2 cellular contexts compared by ENCODE assay signal in the genomic region with DNA sequence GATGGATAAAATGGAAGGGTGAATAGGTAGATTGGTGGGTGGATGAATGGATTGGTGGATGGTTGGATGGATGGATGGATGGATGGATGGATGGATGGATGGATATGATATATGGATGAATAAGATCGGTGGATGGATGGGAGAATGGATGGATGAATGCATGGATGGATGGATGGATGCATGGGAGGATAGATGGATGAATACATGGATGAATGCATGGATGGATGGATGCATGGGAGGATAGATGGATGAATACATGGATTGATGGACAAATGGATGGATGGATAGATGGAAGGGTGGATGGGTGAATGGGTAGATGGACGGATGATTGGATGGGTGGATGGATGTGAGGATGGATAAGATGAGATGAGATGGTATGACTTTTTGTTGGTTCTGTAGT.
TF ChIP-seq lines count a peak whose summit lies in the region.

No MANE protein-coding gene starts in this region.

TF ChIP-seq in H1, 55 proteins besides CTCF, POLR2A, EP300 and RAD21:
- TF ChIP-seq, protein P1, sequence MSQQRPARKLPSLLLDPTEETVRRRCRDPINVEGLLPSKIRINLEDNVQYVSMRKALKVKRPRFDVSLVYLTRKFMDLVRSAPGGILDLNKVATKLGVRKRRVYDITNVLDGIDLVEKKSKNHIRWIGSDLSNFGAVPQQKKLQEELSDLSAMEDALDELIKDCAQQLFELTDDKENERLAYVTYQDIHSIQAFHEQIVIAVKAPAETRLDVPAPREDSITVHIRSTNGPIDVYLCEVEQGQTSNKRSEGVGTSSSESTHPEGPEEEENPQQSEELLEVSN (IDR thresholded peaks at IDR 0.05): no peak
- TF ChIP-seq, protein P2, sequence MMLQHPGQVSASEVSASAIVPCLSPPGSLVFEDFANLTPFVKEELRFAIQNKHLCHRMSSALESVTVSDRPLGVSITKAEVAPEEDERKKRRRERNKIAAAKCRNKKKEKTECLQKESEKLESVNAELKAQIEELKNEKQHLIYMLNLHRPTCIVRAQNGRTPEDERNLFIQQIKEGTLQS (IDR thresholded peaks at IDR 0.05; ENCODE audit: insufficient read depth, low read depth, low read length): no peak
- TF ChIP-seq, protein P3, sequence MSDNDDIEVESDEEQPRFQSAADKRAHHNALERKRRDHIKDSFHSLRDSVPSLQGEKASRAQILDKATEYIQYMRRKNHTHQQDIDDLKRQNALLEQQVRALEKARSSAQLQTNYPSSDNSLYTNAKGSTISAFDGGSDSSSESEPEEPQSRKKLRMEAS (IDR thresholded peaks at IDR 0.05): no peak
- no peak for TF ChIP-seq CHD1 (IDR thresholded peaks at IDR 0.05; ENCODE audit: low read depth, low read length)

TF ChIP-seq in SK-N-SH treated with all-trans-retinoic acid at 6 μM for 48 hours, 23 proteins besides CTCF, POLR2A, EP300 and RAD21:
- TF ChIP-seq SNAI2 (CRISPR knock-in tag; IDR thresholded peaks at IDR 0.05): no peak
- TF ChIP-seq, protein P4, sequence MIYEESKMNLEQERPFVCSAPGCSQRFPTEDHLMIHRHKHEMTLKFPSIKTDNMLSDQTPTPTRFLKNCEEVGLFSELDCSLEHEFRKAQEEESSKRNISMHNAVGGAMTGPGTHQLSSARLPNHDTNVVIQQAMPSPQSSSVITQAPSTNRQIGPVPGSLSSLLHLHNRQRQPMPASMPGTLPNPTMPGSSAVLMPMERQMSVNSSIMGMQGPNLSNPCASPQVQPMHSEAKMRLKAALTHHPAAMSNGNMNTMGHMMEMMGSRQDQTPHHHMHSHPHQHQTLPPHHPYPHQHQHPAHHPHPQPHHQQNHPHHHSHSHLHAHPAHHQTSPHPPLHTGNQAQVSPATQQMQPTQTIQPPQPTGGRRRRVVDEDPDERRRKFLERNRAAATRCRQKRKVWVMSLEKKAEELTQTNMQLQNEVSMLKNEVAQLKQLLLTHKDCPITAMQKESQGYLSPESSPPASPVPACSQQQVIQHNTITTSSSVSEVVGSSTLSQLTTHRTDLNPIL (CRISPR knock-in tag; IDR thresholded peaks at IDR 0.05; ENCODE audit: low read depth): no peak
- TF ChIP-seq ESRRG (CRISPR knock-in tag; IDR thresholded peaks at IDR 0.05): no peak
- TF ChIP-seq ZFP3 (CRISPR knock-in tag; IDR thresholded peaks at IDR 0.05): no peak
- TF ChIP-seq, protein P5, sequence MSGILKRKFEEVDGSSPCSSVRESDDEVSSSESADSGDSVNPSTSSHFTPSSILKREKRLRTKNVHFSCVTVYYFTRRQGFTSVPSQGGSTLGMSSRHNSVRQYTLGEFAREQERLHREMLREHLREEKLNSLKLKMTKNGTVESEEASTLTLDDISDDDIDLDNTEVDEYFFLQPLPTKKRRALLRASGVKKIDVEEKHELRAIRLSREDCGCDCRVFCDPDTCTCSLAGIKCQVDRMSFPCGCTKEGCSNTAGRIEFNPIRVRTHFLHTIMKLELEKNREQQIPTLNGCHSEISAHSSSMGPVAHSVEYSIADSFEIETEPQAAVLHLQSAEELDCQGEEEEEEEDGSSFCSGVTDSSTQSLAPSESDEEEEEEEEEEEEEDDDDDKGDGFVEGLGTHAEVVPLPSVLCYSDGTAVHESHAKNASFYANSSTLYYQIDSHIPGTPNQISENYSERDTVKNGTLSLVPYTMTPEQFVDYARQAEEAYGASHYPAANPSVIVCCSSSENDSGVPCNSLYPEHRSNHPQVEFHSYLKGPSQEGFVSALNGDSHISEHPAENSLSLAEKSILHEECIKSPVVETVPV (CRISPR knock-in tag; IDR thresholded peaks at IDR 0.05): no peak
- no peak for TF ChIP-seq OSR1 (CRISPR knock-in tag; IDR thresholded peaks at IDR 0.05)
- no peak for TF ChIP-seq TOX (CRISPR knock-in tag; IDR thresholded peaks at IDR 0.05; ENCODE audit: borderline replicate concordance)
- no peak for TF ChIP-seq BACH2 (CRISPR knock-in tag; IDR thresholded peaks at IDR 0.05; ENCODE audit: borderline replicate concordance)
- no peak for TF ChIP-seq ZNF8 (CRISPR knock-in tag; IDR thresholded peaks at IDR 0.05)
- no peak for TF ChIP-seq ZC3H10 (CRISPR knock-in tag; IDR thresholded peaks at IDR 0.05)
- TF ChIP-seq, protein P6, sequence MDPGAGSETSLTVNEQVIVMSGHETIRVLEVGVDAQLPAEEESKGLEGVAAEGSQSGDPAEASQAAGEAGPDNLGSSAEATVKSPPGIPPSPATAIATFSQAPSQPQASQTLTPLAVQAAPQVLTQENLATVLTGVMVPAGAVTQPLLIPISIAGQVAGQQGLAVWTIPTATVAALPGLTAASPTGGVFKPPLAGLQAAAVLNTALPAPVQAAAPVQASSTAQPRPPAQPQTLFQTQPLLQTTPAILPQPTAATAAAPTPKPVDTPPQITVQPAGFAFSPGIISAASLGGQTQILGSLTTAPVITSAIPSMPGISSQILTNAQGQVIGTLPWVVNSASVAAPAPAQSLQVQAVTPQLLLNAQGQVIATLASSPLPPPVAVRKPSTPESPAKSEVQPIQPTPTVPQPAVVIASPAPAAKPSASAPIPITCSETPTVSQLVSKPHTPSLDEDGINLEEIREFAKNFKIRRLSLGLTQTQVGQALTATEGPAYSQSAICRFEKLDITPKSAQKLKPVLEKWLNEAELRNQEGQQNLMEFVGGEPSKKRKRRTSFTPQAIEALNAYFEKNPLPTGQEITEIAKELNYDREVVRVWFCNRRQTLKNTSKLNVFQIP (CRISPR knock-in tag; IDR thresholded peaks at IDR 0.05; ENCODE audit: borderline replicate concordance, low read depth): no peak
- TF ChIP-seq, protein P7, sequence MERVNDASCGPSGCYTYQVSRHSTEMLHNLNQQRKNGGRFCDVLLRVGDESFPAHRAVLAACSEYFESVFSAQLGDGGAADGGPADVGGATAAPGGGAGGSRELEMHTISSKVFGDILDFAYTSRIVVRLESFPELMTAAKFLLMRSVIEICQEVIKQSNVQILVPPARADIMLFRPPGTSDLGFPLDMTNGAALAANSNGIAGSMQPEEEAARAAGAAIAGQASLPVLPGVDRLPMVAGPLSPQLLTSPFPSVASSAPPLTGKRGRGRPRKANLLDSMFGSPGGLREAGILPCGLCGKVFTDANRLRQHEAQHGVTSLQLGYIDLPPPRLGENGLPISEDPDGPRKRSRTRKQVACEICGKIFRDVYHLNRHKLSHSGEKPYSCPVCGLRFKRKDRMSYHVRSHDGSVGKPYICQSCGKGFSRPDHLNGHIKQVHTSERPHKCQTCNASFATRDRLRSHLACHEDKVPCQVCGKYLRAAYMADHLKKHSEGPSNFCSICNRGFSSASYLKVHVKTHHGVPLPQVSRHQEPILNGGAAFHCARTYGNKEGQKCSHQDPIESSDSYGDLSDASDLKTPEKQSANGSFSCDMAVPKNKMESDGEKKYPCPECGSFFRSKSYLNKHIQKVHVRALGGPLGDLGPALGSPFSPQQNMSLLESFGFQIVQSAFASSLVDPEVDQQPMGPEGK (CRISPR knock-in tag; IDR thresholded peaks at IDR 0.05; ENCODE audit: borderline replicate concordance): no peak
- TF ChIP-seq ISL1 (CRISPR knock-in tag; IDR thresholded peaks at IDR 0.05): no peak
- TF ChIP-seq ZFP30 (CRISPR knock-in tag; IDR thresholded peaks at IDR 0.05): no peak
- TF ChIP-seq ZNF70 (CRISPR knock-in tag; IDR thresholded peaks at IDR 0.05): no peak
